In the genomic region with DNA sequence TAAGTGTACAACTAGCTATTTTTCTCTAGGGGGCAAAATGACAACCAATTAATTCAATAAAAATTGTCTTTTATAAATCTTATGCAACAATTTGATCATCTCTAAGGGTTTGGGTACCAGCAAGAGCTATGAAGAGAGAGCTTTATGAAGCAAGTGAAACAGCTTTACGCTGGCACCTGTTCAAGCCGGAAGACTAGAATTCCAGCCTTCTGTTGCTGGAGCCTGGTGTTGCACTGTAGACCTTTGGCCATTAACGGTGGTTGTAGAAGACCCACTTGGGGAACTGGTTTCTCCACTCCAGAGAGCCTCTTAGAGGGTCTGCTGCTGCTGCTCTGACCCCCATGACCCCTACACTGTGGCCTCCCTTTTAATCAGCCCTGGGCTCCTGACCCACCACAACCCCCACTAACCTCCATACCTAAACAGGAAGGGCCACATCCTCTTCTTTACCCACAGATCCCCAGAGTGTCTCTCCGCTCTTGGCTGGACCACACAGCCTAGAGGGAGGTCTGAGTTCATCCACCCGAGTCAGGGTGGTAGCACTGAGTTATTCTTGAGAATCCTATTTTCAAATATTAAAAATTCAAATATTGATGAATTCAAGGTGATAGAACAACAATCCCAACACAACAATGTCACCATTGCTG, we compare ENCODE assay signal across 14 cellular contexts. TPM values are rescaled to one million over a fixed set of nuclear protein-coding genes. Genes with fewer than 3 reads are reported as not detected.
DNase-seq lines count a peak whose midpoint lies in the region; ATAC-seq, FAIRE-seq and TF ChIP-seq lines count a peak whose summit lies in the region.
"Had no signal": no experiment of that assay in that cellular context is flagged by ENCODE, and none has a peak within 500 bp of the region (broad histone marks: within the 10 kb centered on the region; RNA-seq: fewer than 3 reads in every experiment).

No MANE protein-coding gene starts in this region.

- TF ChIP-seq CTCF in tibial nerve (IDR thresholded peaks at IDR 0.05) = no peak

- no peaks in the 10 kb centered on the region for H4K20me1 ChIP-seq in BLaER1

- FAIRE-seq in GM19239 (lab: Jason Lieb, UNC) = peak; percentile 39

- H3K27me3 ChIP-seq in BLaER1 (no peaks in the 10 kb centered on the region), SJCRH30 (no peaks in the 10 kb centered on the region), tibial nerve (no peaks in the 10 kb centered on the region)

- H3K9me3 ChIP-seq in BLaER1 (no peaks in the 10 kb centered on the region), SJCRH30 (replicated peaks) (no peaks in the 10 kb centered on the region), tibial nerve (no peaks in the 10 kb centered on the region)

- 81 to 86% methylated on average over 5 of the region's 5 CpGs for WGBS in tibial nerve, 2 donors

- H3K4me2 ChIP-seq in BLaER1 = peak overlapping the region; percentile 50

- H3K36me3 ChIP-seq in BLaER1 (no peaks in the 10 kb centered on the region), SJCRH30 (no peaks in the 10 kb centered on the region), tibial nerve (no peaks in the 10 kb centered on the region)

- no peak for TF ChIP-seq EP300 in tibial nerve (IDR thresholded peaks at IDR 0.05)

- H3K27ac ChIP-seq in BLaER1 (no peak overlapping the region), SJCRH30 (no peak overlapping the region), tibial nerve (no peak overlapping the region)
- H3K27ac ChIP-seq: dorsolateral prefrontal cortex, HL-60 had no signal

- H3K9ac ChIP-seq in BLaER1 = no peak overlapping the region

- H3K4me3 ChIP-seq in BLaER1 = no peak overlapping the region
- H3K4me3 ChIP-seq in SJCRH30 = no peak overlapping the region
- no peak overlapping the region for H3K4me3 ChIP-seq in tibial nerve
- H3K4me3 ChIP-seq: dorsolateral prefrontal cortex had no signal

- H3K4me1 ChIP-seq in BLaER1 = peaks cover 55% of the 10 kb centered on the region
- H3K4me1 ChIP-seq in SJCRH30 = peaks cover 5% of the 10 kb centered on the region
- peaks cover 0 to 14% (median 3%) of the 10 kb centered on the region in 4 donors for H3K4me1 ChIP-seq in tibial nerve

- DNase-seq in GM19239 (ENCODE audit: insufficient read length, low spot score) = no peak
- no peak for DNase-seq in stimulated activated CD4-positive, alpha-beta T cell treated with anti-CD3 and anti-CD28 coated beads, Interleukin-4, amount 100 ng/mL, for 24 hours
- no peak for DNase-seq in OCI-M2 (lab: John Stamatoyannopoulos, UW; ENCODE audit: unreplicated experiment)
- no peak for DNase-seq in SJCRH30
- no peak for DNase-seq in tibial nerve (ENCODE audit: low spot score in 2 of 2)
- DNase-seq: ACHN, DMS153, dorsolateral prefrontal cortex, foreskin melanocyte, nephron progenitor cell had no signal

- peak; percentile 69 for ATAC-seq in HG02642 (IDR thresholded peaks at IDR 0.05; ENCODE audit: poor library complexity, unreplicated experiment)
- peak; percentile 60 for ATAC-seq in HG03280 (IDR thresholded peaks at IDR 0.05; ENCODE audit: unreplicated experiment)

- TF ChIP-seq POLR2A in tibial nerve (IDR thresholded peaks at IDR 0.05) = no peak

RNA-seq across cellular contexts. Expression of gene STON2, which starts 54.6 kb away (rescaled TPM):
- 26.2 and 27.4 TPM in 2 replicates for total RNA-seq in SJCRH30 (2014; rRNA removed; shearing (Covaris generic))
- total RNA-seq in tibial nerve = 10 to 100 TPM; 21.6 to 62.0 (median 34.7) TPM
